ENCODE assay signal across 11 cellular contexts in the genomic region with DNA sequence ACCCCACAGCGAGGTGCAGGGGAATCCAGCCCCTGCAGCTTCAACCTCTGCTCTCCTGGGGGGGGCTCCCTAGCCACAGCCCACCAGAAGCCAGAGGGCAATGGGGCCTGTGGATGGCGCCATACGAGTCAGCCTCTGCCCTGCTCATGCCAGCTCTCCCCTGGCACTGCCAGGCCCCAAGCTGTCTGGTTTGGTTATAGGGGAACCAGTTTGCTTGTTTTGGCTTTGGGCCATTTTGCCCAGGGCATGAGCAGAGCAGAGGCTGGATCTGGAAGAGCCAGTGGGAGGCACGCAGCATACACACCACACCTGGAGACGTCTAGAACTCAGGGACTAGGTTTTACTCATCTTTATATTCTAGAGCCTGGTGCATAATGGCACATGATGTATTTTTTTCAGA.
A peak's percentile ranks its signal among the peaks of the same experiment; 100 is the strongest.
DNase-seq lines count a peak whose midpoint lies in the region; ATAC-seq and TF ChIP-seq lines count a peak whose summit lies in the region.
"Had no signal": no experiment of that assay in that cellular context is flagged by ENCODE, and none has a peak within 500 bp of the region (broad histone marks: within the 10 kb centered on the region; RNA-seq: fewer than 3 reads in every experiment).

No MANE protein-coding gene starts in this region.

- CTCF ChIA-PET in HCT116 (lab: Charles Lee): no interaction called here
- CTCF ChIA-PET in CD4-positive, alpha-beta T cell (lab: Charles Lee): no interaction called here

- H3K27ac Mint-ChIP-seq in CD4-positive, alpha-beta T cell: no peak overlapping the region

- POLR2A ChIA-PET in HCT116 (lab: Charles Lee): no interaction called here
- POLR2A ChIA-PET in CD4-positive, alpha-beta T cell (lab: Charles Lee): no interaction called here

- intact Hi-C loops in HCT116 (cut with micrococcal nuclease): no loop called here
- intact Hi-C loops in head of caudate nucleus (cut with DNase I): no loop called here
- intact Hi-C loops in CD4-positive, alpha-beta T cell (cut with DNase I, micrococcal nuclease): no loop called here

- H3K27ac ChIP-seq in HCT116 (ENCODE audit: low read depth, low read length): no peak overlapping the region; the same call in 1 of the 2 replicates
- no peak overlapping the region for H3K27ac ChIP-seq in CD4-positive, alpha-beta T cell (ENCODE audit: low read depth, low read length)
- H3K27ac ChIP-seq: esophagus squamous epithelium had no signal

- 0 out of 2 replicates have a peak, but pooled peaks have one; percentile 5 for TF ChIP-seq RAD21 in HCT116 (IDR thresholded peaks at IDR 0.05; ENCODE audit: low read depth)

- no peak overlapping the region for H3K4me3 Mint-ChIP-seq in CD4-positive, alpha-beta T cell

- BruUV-seq in HCT116 (replicated peaks; lab: Mats Ljungman, UMichigan): no TSS peak

- peaks cover 36 to 47% of the 10 kb centered on the region in 2 experiments for H3K4me1 ChIP-seq in HCT116 (ENCODE audit: control insufficient read depth in 1 of 2, insufficient read depth in 2 of 2, low read length in 2 of 2)

- H3K4me3 ChIP-seq in HCT116 (replicated peaks in 1 of 2; ENCODE audit: low read depth in 1 of 2, low read length in 2 of 2): no peak overlapping the region
- H3K4me3 ChIP-seq: esophagus squamous epithelium had no signal

- no peak overlapping the region for H3K9ac ChIP-seq in HCT116 (ENCODE audit: low read length)

- no peak for DNase-seq in HCT116 (ENCODE audit: low read depth, low spot score)
- DNase-seq in NCI-H774 (lab: John Stamatoyannopoulos, UW): peak; percentile 61
- DNase-seq in head of caudate nucleus: peak; percentile 31 to 88 (median 74)
- DNase-seq in renal cortical epithelial cell (ENCODE audit: low read depth): peak; percentile 58
- DNase-seq in NCI-H1694 treated with DMSO at 0.1 percent for 48 hours (lab: John Stamatoyannopoulos, UW): no peak
- no peak for DNase-seq in SK-N-DZ (ENCODE audit: low spot score)
- no peak for DNase-seq in amniotic stem cell (lab: John Stamatoyannopoulos, UW)
- no peak for DNase-seq in CD4-positive, alpha-beta T cell
- DNase-seq: activated T-cell treated with anti-CD3 and anti-CD28 coated beads, Interleukin-2, amount 50 U/mL, for 1 hour; esophagus squamous epithelium; NCI-H187 had no signal

- no peaks in the 10 kb centered on the region for H3K9me2 ChIP-seq in HCT116 (ENCODE audit: insufficient read depth)

- H2AFZ ChIP-seq in HCT116 (ENCODE audit: low read depth, low read length, poor library complexity, severe bottlenecking): no peak overlapping the region

- no peaks in the 10 kb centered on the region for H3K79me2 ChIP-seq in HCT116 (ENCODE audit: insufficient read depth, low read length)

- H3K9me3 Mint-ChIP-seq in CD4-positive, alpha-beta T cell: peaks cover 3% of the 10 kb centered on the region

- H3K27me3 ChIP-seq in HCT116 (ENCODE audit: insufficient read depth, low read length): no peaks in the 10 kb centered on the region
- H3K27me3 ChIP-seq in CD4-positive, alpha-beta T cell (ENCODE audit: control insufficient read depth, insufficient read depth, low read length): no peaks in the 10 kb centered on the region

- peaks cover 4% of the 10 kb centered on the region for H3K27me3 Mint-ChIP-seq in CD4-positive, alpha-beta T cell

- no peaks in the 10 kb centered on the region for H3K36me3 ChIP-seq in HCT116 (ENCODE audit: control insufficient read depth in 1 of 2, insufficient read depth in 2 of 2, low read length in 2 of 2)
- H3K36me3 ChIP-seq: esophagus squamous epithelium had no signal

- peaks cover 0 to 14% of the 10 kb centered on the region in 2 experiments; a peak in 1 of 4 replicates for H3K9me3 ChIP-seq in HCT116 (ENCODE audit: control insufficient read depth in 1 of 2, insufficient read depth in 1 of 2, low read depth in 1 of 2, low read length in 2 of 2)
- H3K9me3 ChIP-seq in CD4-positive, alpha-beta T cell (ENCODE audit: control insufficient read depth, low read length): peaks cover 4% of the 10 kb centered on the region

- ATAC-seq in HCT116: peak; percentile 51
- ATAC-seq in CD4-positive, alpha-beta T cell (ENCODE audit: poor library complexity): no peak

- RAD21 ChIA-PET in HCT116 (lab: Charles Lee; ENCODE audit: low non-redundant PET in 1 of 2, low total read pairs in 2 of 2, uncharacterized antibody in 2 of 2, unreplicated experiment in 2 of 2): no interaction called here

- no peak for TF ChIP-seq POLR2A in HCT116 (IDR thresholded peaks at IDR 0.05; ENCODE audit: borderline replicate concordance, extremely low read depth, insufficient read depth, insufficient read length)

- H3K4me1 Mint-ChIP-seq in CD4-positive, alpha-beta T cell (ENCODE audit: low read depth): peaks cover 7% of the 10 kb centered on the region

- no peaks in the 10 kb centered on the region for H4K20me1 ChIP-seq in HCT116 (ENCODE audit: insufficient read depth)

- peak overlapping the region; percentile 3 for H3K4me2 ChIP-seq in HCT116 (ENCODE audit: low read length)

- TF ChIP-seq CTCF in HCT116 (IDR thresholded peaks at IDR 0.05 in 2 of 3, conservative IDR thresholded peaks at IDR 0.05 in 1 of 3; ENCODE audit: borderline replicate concordance in 1 of 3, insufficient read depth in 1 of 3, low read depth in 2 of 3, low read length in 2 of 3): no peak
- no peak for TF ChIP-seq CTCF in CD4-positive, alpha-beta T cell (IDR thresholded peaks at IDR 0.05)

- no peaks in the 10 kb centered on the region for H3K36me3 Mint-ChIP-seq in CD4-positive, alpha-beta T cell (ENCODE audit: low read depth)

TF ChIP-seq in HCT116, 20 proteins besides CTCF, POLR2A, EP300 and RAD21:
- TF ChIP-seq POLR2AphosphoS5 (IDR thresholded peaks at IDR 0.05; ENCODE audit: low read depth, low read length): no peak
- TF ChIP-seq SP1 (IDR thresholded peaks at IDR 0.05; ENCODE audit: low read depth): 0 out of 2 replicates have a peak, but pooled peaks have one; percentile 28

Comparison
In these comparisons a context has a peak if more than half of its experiments do, and no peak if none do; other contexts are left out.
1. DNase-seq: peak in NCI-H774 (single experiment), head of caudate nucleus (42 of 42) and renal cortical epithelial cell (single experiment); none in HCT116 (single experiment), NCI-H1694 treated with DMSO at 0.1 percent for 48 hours (single experiment), SK-N-DZ (single experiment), amniotic stem cell (single experiment) and CD4-positive, alpha-beta T cell (0 of 10).